In genomic region chr3:132416807-132417694, GRCh38 we compare ENCODE assay signal across 8 cellular contexts. TPM values are rescaled to one million over a fixed set of nuclear protein-coding genes. Genes with fewer than 3 reads are reported as not detected.
DNase-seq lines count a peak whose midpoint lies in the region; ATAC-seq and TF ChIP-seq lines count a peak whose summit lies in the region.

DNAJC13 (plus strand) TSS chr3:132417502; CDS start chr3:132434551, 17,049 bp downstream.

- peaks cover 4% of the 10 kb centered on the region; the same call in 1 of the 2 replicates for H4K20me1 ChIP-seq in PC-9 (ENCODE audit: insufficient read depth)

- POLR2A ChIA-PET in PC-9 (lab: Charles Lee; ENCODE audit: unreplicated experiment), result interaction anchor here (0.5 to 1.1 kb wide), 6 partner anchors 16 to 819 kb away, joined by 4 to 20 read pairs (median 8); no protein-coding TSS in a partner anchor

- BruUV-seq in PC-9 (replicated peaks; lab: Mats Ljungman, UMichigan), result TSS peak; percentile 85

- peak within 1 kb of the TSS; percentile 97 for H2AFZ ChIP-seq in PC-9

- intact Hi-C loops in PC-9 (cut with micrococcal nuclease; ENCODE audit: unreplicated experiment), result loop anchor here (5.0 kb wide), 2 partner anchors 70 to 280 kb away; no protein-coding TSS in a partner anchor

- peak within 1 kb of the TSS; percentile 97 for H3K4me2 ChIP-seq in PC-9

- DNase-seq in DMS53 (lab: John Stamatoyannopoulos, UW) (peak; percentile 95), PC-9 (peak; percentile 83 to 90)
- DNase-seq in Jurkat, Clone E6-1 (ENCODE audit: low read depth, low spot score), result peak; percentile 89
- DNase-seq in activated T-cell treated with anti-CD3 and anti-CD28 coated beads, Interleukin-2, amount 50 U/mL, for 1 hour, result peak; percentile 90
- peak; percentile 76 to 86 for DNase-seq in stimulated activated CD8-positive, alpha-beta memory T cell treated with anti-CD3 and anti-CD28 coated beads, Interleukin-4, amount 100 ng/mL, for 4 hours (ENCODE audit: low read depth in 2 of 2, low spot score in 1 of 2)

- TF ChIP-seq CTCF in PC-9 (conservative IDR thresholded peaks at IDR 0.05), result no peak

- H3K79me2 ChIP-seq in PC-9 (ENCODE audit: low read depth), result peaks cover 42% of the 10 kb centered on the region

- H3K27me3 ChIP-seq in PC-9 (ENCODE audit: insufficient read depth, low read depth) (no peaks in the 10 kb centered on the region), esophagus (ENCODE audit: control insufficient read depth in 1 of 2, insufficient read depth in 2 of 2, low read length in 2 of 2) (no peaks in the 10 kb centered on the region), mucosa of rectum (ENCODE audit: control insufficient read depth in 2 of 2, insufficient read depth in 2 of 2, low read length in 2 of 2) (no peaks in the 10 kb centered on the region)

- peak; percentile 92 for ATAC-seq in GM21717 (IDR thresholded peaks at IDR 0.05; ENCODE audit: unreplicated experiment)

- H3F3A ChIP-seq in PC-9 (ENCODE audit: insufficient read depth, low read depth), result peaks cover 9% of the 10 kb centered on the region

- no peaks in the 10 kb centered on the region for H3K9me3 ChIP-seq in PC-9 (ENCODE audit: insufficient read depth, low read depth)
- no peaks in the 10 kb centered on the region for H3K9me3 ChIP-seq in esophagus (ENCODE audit: control insufficient read depth in 2 of 2, insufficient read depth in 1 of 2, low read depth in 1 of 2, low read length in 1 of 2)
- H3K9me3 ChIP-seq in mucosa of rectum (ENCODE audit: control insufficient read depth in 2 of 2, low read length in 2 of 2), result no peaks in the 10 kb centered on the region

- CTCF ChIA-PET in PC-9 (lab: Charles Lee), result interaction anchor here (0.7 kb wide), 1 partner anchor 159 kb away, joined by 9 read pairs; no protein-coding TSS in a partner anchor

- H3K4me1 ChIP-seq in PC-9 (replicated peaks; ENCODE audit: insufficient read depth) (peaks cover 22% of the 10 kb centered on the region), esophagus (ENCODE audit: control insufficient read depth in 2 of 2, insufficient read depth in 2 of 2, low read length in 1 of 2) (no peaks in the 10 kb centered on the region), mucosa of rectum (ENCODE audit: control insufficient read depth in 2 of 2, insufficient read depth in 2 of 2, low read length in 2 of 2) (peaks cover 17 to 26% of the 10 kb centered on the region in 2 donors)

- 1% methylated on average over 57 to 63 of the region's 63 CpGs for WGBS in esophagus, 2 donors

- H3K27ac ChIP-seq in PC-9 (peak within 1 kb of the TSS; percentile 81), esophagus (ENCODE audit: low read depth in 2 of 2, low read length in 1 of 2) (peak within 1 kb of the TSS; percentile 93 to 97), mucosa of rectum (ENCODE audit: low read depth in 2 of 2, low read length in 2 of 2) (peak within 1 kb of the TSS; percentile 92 to 96)

- peak within 1 kb of the TSS; percentile 85 to 98 for H3K9ac ChIP-seq in mucosa of rectum (ENCODE audit: low read depth in 1 of 2, low read length in 2 of 2)

- H3K36me3 ChIP-seq in PC-9 (ENCODE audit: low read depth) (peaks cover 13% of the 10 kb centered on the region; the same call in 1 of the 2 replicates), esophagus (ENCODE audit: control insufficient read depth in 2 of 2, insufficient read depth in 2 of 2, low read length in 1 of 2) (no peaks in the 10 kb centered on the region), mucosa of rectum (ENCODE audit: control insufficient read depth in 2 of 2, insufficient read depth in 2 of 2, low read length in 2 of 2) (no peaks in the 10 kb centered on the region)

- H3K4me3 ChIP-seq in Jurkat, Clone E6-1 (ENCODE audit: low read length), result peak within 1 kb of the TSS; percentile 69
- peak within 1 kb of the TSS; percentile 89 for H3K4me3 ChIP-seq in PC-9
- peak within 1 kb of the TSS; percentile 87 to 99 for H3K4me3 ChIP-seq in esophagus (ENCODE audit: low read depth in 1 of 2, low read length in 2 of 2)
- H3K4me3 ChIP-seq in mucosa of rectum (ENCODE audit: low read length in 2 of 2), result peak within 1 kb of the TSS; percentile 97 to 98

- no peaks in the 10 kb centered on the region for H3K9me2 ChIP-seq in PC-9 (ENCODE audit: insufficient read depth)

RNA-seq across cellular contexts. Expression of gene DNAJC13, which starts in this region (rescaled TPM):
- polyA plus RNA-seq in Jurkat, Clone E6-1 (2012; ENCODE audit: insufficient read depth, insufficient read length), result 22.8 TPM
- 44.6 and 56.6 TPM in 2 replicates for total RNA-seq in PC-9 (2021)
- 1 to 10 TPM; 5.9 to 7.4 TPM for polyA plus RNA-seq in esophagus

Comparison
In these comparisons a context has a peak if more than half of its experiments do, and no peak if none do; other contexts are left out.
1. Peak in every context shown above with its lines: DNase-seq, ATAC-seq, H3K4me3 ChIP-seq and H3K27ac ChIP-seq.